Comparison of ENCODE assay signal across 2 cellular contexts in the genomic region with DNA sequence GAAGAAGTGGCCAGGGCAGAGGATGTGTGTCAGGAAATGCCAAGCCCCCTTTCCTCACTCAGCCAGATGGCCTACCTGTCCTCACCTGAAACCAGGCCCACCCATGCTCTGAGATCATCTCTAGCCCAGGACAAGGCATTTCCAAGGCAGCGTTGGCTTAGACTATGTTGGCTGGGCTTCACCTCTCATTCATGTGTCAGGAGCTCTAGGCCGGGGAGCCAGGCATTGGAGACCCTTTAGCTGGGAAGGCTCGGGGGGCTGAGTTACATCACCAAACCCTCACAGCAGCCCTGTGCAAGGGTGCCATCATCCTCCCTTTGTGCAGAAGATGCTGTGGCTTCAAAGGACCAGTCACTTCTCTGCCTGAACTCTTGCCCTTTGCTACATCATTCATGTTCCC.
TF ChIP-seq lines count a peak whose summit lies in the region.

No MANE protein-coding gene starts in this region.

TF ChIP-seq in SK-N-SH, 30 proteins besides CTCF, POLR2A, EP300 and RAD21 (continued from another document):
- TF ChIP-seq IRF3 (IDR thresholded peaks at IDR 0.05; ENCODE audit: low read depth, low read length) (no peak), TAF1 (IDR thresholded peaks at IDR 0.05; ENCODE audit: borderline replicate concordance, low read depth, low read length) (no peak), NFIC (IDR thresholded peaks at IDR 0.05; ENCODE audit: borderline replicate concordance) (no peak), USF1 (IDR thresholded peaks at IDR 0.05; ENCODE audit: borderline replicate concordance, low read depth) (no peak), GATA2 (CRISPR knock-in tag; IDR thresholded peaks at IDR 0.05) (no peak), RFX5 (IDR thresholded peaks at IDR 0.05; ENCODE audit: low read length) (no peak), TCF12 (IDR thresholded peaks at IDR 0.05) (no peak), RCOR1 (IDR thresholded peaks at IDR 0.05; ENCODE audit: low read length) (no peak), TEAD4 (IDR thresholded peaks at IDR 0.05; ENCODE audit: borderline replicate concordance, insufficient read depth) (no peak), NRF1 (IDR thresholded peaks at IDR 0.05; ENCODE audit: low read depth, low read length) (no peak), ZBTB33 (IDR thresholded peaks at IDR 0.05; ENCODE audit: borderline replicate concordance, low read depth) (no peak), SIN3A (IDR thresholded peaks at IDR 0.05; ENCODE audit: borderline replicate concordance, low read depth, low read length) (no peak), CHD2 (IDR thresholded peaks at IDR 0.05; ENCODE audit: low read length, partially characterized antibody) (no peak)

TF ChIP-seq in SK-N-SH treated with all-trans-retinoic acid at 6 μM for 48 hours, 23 proteins besides CTCF, POLR2A, EP300 and RAD21 (continued from another document):
- TF ChIP-seq PATZ1 (CRISPR knock-in tag; IDR thresholded peaks at IDR 0.05; ENCODE audit: borderline replicate concordance) (no peak), ZC3H10 (CRISPR knock-in tag; IDR thresholded peaks at IDR 0.05) (no peak), TSHZ2 (CRISPR knock-in tag; IDR thresholded peaks at IDR 0.05) (no peak), ZFP3 (CRISPR knock-in tag; IDR thresholded peaks at IDR 0.05) (no peak), TOX (CRISPR knock-in tag; IDR thresholded peaks at IDR 0.05; ENCODE audit: borderline replicate concordance) (no peak), BACH2 (CRISPR knock-in tag; IDR thresholded peaks at IDR 0.05; ENCODE audit: borderline replicate concordance) (no peak), ZNF565 (CRISPR knock-in tag; conservative IDR thresholded peaks at IDR 0.05; ENCODE audit: low read depth) (no peak), GLIS3 (CRISPR knock-in tag; IDR thresholded peaks at IDR 0.05) (no peak), SNAI2 (CRISPR knock-in tag; IDR thresholded peaks at IDR 0.05) (no peak), ZNF8 (CRISPR knock-in tag; IDR thresholded peaks at IDR 0.05) (no peak), POU6F1 (CRISPR knock-in tag; IDR thresholded peaks at IDR 0.05; ENCODE audit: borderline replicate concordance, low read depth) (no peak), PPARA (CRISPR knock-in tag; IDR thresholded peaks at IDR 0.05; ENCODE audit: borderline replicate concordance) (no peak)
